1 cellular context compared by ENCODE assay signal in the genomic region with DNA sequence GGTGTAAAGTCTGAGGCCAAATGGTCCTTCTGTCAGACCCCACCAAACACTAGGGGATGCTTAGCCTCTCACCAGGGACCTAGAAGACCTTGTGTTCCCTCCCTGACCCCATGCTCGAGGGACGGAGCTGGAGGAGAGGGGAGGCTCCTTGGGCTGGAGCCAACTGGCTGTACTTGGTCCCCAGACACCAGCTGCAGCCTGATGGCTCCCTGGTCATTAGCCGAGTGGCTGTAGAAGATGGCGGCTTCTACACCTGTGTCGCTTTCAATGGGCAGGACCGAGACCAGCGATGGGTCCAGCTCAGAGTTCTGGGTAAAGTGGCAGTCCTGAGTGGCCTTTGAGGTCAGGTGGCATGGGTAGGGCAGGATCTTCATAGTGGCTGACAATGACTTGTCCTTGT.
TF ChIP-seq lines count a peak whose summit lies in the region.

No MANE protein-coding gene starts in this region.

TF ChIP-seq in IMR-90, 13 proteins besides CTCF, POLR2A, EP300 and RAD21 (continued from another document):
- no peak for TF ChIP-seq RCOR1 (IDR thresholded peaks at IDR 0.05; ENCODE audit: insufficient replicate concordance, low read length)
- no peak for TF ChIP-seq CEBPB (IDR thresholded peaks at IDR 0.05; ENCODE audit: low read depth, low read length)
- TF ChIP-seq SMC3 (IDR thresholded peaks at IDR 0.05; ENCODE audit: low read depth, low read length), result no peak
- TF ChIP-seq FOS (IDR thresholded peaks at IDR 0.05; ENCODE audit: low read depth, low read length), result no peak
